In the genomic region with DNA sequence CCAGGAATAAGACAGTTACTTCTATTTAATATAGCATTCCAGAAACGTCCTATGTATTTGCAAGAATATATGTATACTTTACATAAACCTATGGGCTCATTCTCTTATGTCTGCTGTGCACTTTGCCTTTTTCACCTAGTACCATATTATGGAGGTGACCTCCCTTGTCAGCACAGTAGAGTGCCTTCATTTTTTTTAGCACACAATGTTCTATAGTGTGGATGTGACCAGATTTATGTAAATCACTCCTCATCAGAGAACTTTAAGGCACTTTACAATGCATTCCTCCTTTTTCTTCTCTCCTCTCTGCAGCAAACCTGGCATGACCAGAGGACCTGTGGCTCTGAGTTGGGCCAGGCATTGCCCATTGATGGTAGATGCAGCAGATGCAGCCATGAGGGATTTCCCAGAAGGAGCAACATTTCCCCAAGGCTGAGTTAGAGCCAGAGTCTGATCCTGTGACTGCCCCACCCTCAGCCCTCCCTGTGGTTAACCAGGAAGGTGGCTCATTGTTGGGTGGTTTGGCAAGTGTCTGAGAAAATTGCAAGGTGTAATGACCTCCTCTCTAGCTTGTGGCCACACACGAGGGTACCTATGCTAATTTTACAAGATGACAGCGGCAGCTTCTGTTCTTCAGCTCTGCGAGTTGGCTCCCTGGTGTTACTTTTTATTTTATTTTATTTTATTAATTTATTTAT, we compare ENCODE assay signal across 12 cellular contexts.
DNase-seq lines count a peak whose midpoint lies in the region; ATAC-seq and TF ChIP-seq lines count a peak whose summit lies in the region.
"Had no signal": no experiment of that assay in that cellular context is flagged by ENCODE, and none has a peak within 500 bp of the region (broad histone marks: within the 10 kb centered on the region; RNA-seq: fewer than 3 reads in every experiment).

No MANE protein-coding gene starts in this region.

- no TSS peak for BruUV-seq in IMR-90 (replicated peaks; lab: Mats Ljungman, UMichigan)

- intact Hi-C loops in IMR-90 (cut with micrococcal nuclease) (loop anchor here (10.0 kb wide), 1 partner anchor 106 kb away; no protein-coding TSS in a partner anchor), Right ventricle myocardium superior (cut with DNase I) (no loop called here)

- no peak for TF ChIP-seq RAD21 in IMR-90 (IDR thresholded peaks at IDR 0.05; ENCODE audit: low read length)

- no peak overlapping the region for H4K8ac ChIP-seq in IMR-90 (ENCODE audit: low read depth in 2 of 2, low read length in 2 of 2)

- H4K5ac ChIP-seq in IMR-90 (ENCODE audit: low read depth, low read length): no peak overlapping the region

- no peak overlapping the region for H3K56ac ChIP-seq in IMR-90 (ENCODE audit: extremely low read depth, insufficient read depth, low read length)

- H3K9ac ChIP-seq in IMR-90 (ENCODE audit: low read depth, low read length): no peak overlapping the region

- no peak overlapping the region for H3K18ac ChIP-seq in IMR-90 (ENCODE audit: low read depth, low read length)

- CTCF ChIA-PET in IMR-90 (lab: Yijun Ruan, JAX): interaction anchor here (2.5 kb wide), 1 partner anchor 282 kb away, joined by 8 read pairs; no protein-coding TSS in a partner anchor

- no peak overlapping the region for H3K4me2 ChIP-seq in IMR-90 (ENCODE audit: low read depth, low read length)

- dilution Hi-C loops in IMR-90 (cut with HindIII; ENCODE audit: low sequenced_read_pairs, unreplicated experiment): no loop called here

- H3K4me3 ChIP-seq in IMR-90 (ENCODE audit: insufficient read depth, low read depth, low read length): no peak overlapping the region
- H3K4me3 ChIP-seq: thoracic aorta had no signal

- no peaks in the 10 kb centered on the region for H3K27me3 ChIP-seq in IMR-90 (ENCODE audit: control insufficient read depth, insufficient read depth, low read length)

- peaks cover 2% of the 10 kb centered on the region; the same call in 1 of the 2 replicates for H3K4me1 ChIP-seq in IMR-90 (ENCODE audit: control insufficient read depth, insufficient read depth, low read length)

- no peak overlapping the region for H2BK20ac ChIP-seq in IMR-90 (ENCODE audit: low read depth, low read length)

- H3K9me3 ChIP-seq in IMR-90 (ENCODE audit: control insufficient read depth, insufficient read depth, low read length): no peaks in the 10 kb centered on the region
- H3K9me3 ChIP-seq: thoracic aorta had no signal

- H3K27ac Mint-ChIP-seq in activated naive CD8-positive, alpha-beta T cell treated with anti-CD3 and anti-CD28 coated beads, Interleukin-2, amount 50 U/mL, for 24 hours: no peak overlapping the region
- no peak overlapping the region for H3K27ac Mint-ChIP-seq in natural killer cell treated with Interleukin-12 subunit alpha and Interleukin-12 subunit beta and Interleukin-15 and Interleukin-18, amount 100 ng/mL, for 72 hours
- H3K27ac Mint-ChIP-seq: brain had no signal

- no peak overlapping the region for H2AK9ac ChIP-seq in IMR-90 (replicated peaks; ENCODE audit: low read depth, low read length, poor library complexity)

- no peak overlapping the region for H2BK5ac ChIP-seq in IMR-90 (ENCODE audit: low read depth, low read length, poor library complexity, severe bottlenecking)

- in situ Hi-C loops in IMR-90 (cut with MboI; ENCODE audit: low sequenced_read_pairs): no loop called here

- no peaks in the 10 kb centered on the region for H3K79me1 ChIP-seq in IMR-90 (ENCODE audit: low read depth in 1 of 2, low read length in 2 of 2)

- H3K9me1 ChIP-seq in IMR-90 (ENCODE audit: insufficient read depth, low read length): no peaks in the 10 kb centered on the region

- ATAC-seq in IMR-90 (ENCODE audit: low read depth) (no peak), Right ventricle myocardium superior (ENCODE audit: poor library complexity) (no peak)
- peak; percentile 86 for ATAC-seq in activated naive CD8-positive, alpha-beta T cell treated with anti-CD3 and anti-CD28 coated beads, Interleukin-2, amount 50 U/mL, for 24 hours
- peak; percentile 80 to 87 for ATAC-seq in natural killer cell treated with Interleukin-12 subunit alpha and Interleukin-12 subunit beta and Interleukin-15 and Interleukin-18, amount 100 ng/mL, for 72 hours

- H3K4ac ChIP-seq in IMR-90 (ENCODE audit: low read depth, low read length): no peak overlapping the region

- H4K20me1 ChIP-seq in IMR-90 (ENCODE audit: insufficient read depth, low read length): no peaks in the 10 kb centered on the region

- H3K4me3 Mint-ChIP-seq in activated naive CD8-positive, alpha-beta T cell treated with anti-CD3 and anti-CD28 coated beads, Interleukin-2, amount 50 U/mL, for 24 hours: no peak overlapping the region
- H3K4me3 Mint-ChIP-seq in natural killer cell treated with Interleukin-12 subunit alpha and Interleukin-12 subunit beta and Interleukin-15 and Interleukin-18, amount 100 ng/mL, for 72 hours: no peak overlapping the region
- H3K4me3 Mint-ChIP-seq: brain had no signal

- no CpG with 5 or more reads among the region's 4 CpGs for WGBS in IMR-90 (ENCODE audit: extremely low coverage in 2 of 2, insufficient read length in 1 of 2), 2 experiments

- TF ChIP-seq POLR2A in IMR-90 (IDR thresholded peaks at IDR 0.05; ENCODE audit: low read depth, low read length): no peak

- no peak overlapping the region for H2AK5ac ChIP-seq in IMR-90 (ENCODE audit: low read depth, low read length)

- no peak overlapping the region for H2BK15ac ChIP-seq in IMR-90 (ENCODE audit: low read depth, low read length)

- peak; percentile 44 for DNase-seq in NCI-H2107 treated with DMSO at 0.1 percent for 48 hours (lab: John Stamatoyannopoulos, UW; ENCODE audit: unreplicated experiment)
- DNase-seq in NCI-H2107 (lab: John Stamatoyannopoulos, UW): no peak
- peak; percentile 35 for DNase-seq in IMR-90
- peak; percentile 16 for DNase-seq in activated naive CD8-positive, alpha-beta T cell treated with anti-CD3 and anti-CD28 coated beads, Interleukin-2, amount 50 U/mL, for 24 hours
- DNase-seq in natural killer cell treated with Interleukin-12 subunit alpha and Interleukin-12 subunit beta and Interleukin-15 and Interleukin-18, amount 100 ng/mL, for 72 hours (ENCODE audit: low spot score): no peak
- no peak for DNase-seq in NCI-H1092 treated with DMSO at 0.1 percent for 48 hours (lab: John Stamatoyannopoulos, UW)
- no peak for DNase-seq in Right ventricle myocardium superior
- DNase-seq in NCI-H1105 treated with DMSO at 0.1 percent for 48 hours (lab: John Stamatoyannopoulos, UW): no peak
- DNase-seq: erythroblast, NCI-H187 had no signal

- peaks cover 3% of the 10 kb centered on the region for H3K27me3 Mint-ChIP-seq in activated naive CD8-positive, alpha-beta T cell treated with anti-CD3 and anti-CD28 coated beads, Interleukin-2, amount 50 U/mL, for 24 hours
- no peaks in the 10 kb centered on the region for H3K27me3 Mint-ChIP-seq in natural killer cell treated with Interleukin-12 subunit alpha and Interleukin-12 subunit beta and Interleukin-15 and Interleukin-18, amount 100 ng/mL, for 72 hours

- no peak overlapping the region for H3K27ac ChIP-seq in IMR-90 (ENCODE audit: insufficient read depth, low read length)
- H3K27ac ChIP-seq: thoracic aorta had no signal

- no peak overlapping the region for H4K91ac ChIP-seq in IMR-90 (ENCODE audit: insufficient read depth, low read depth, low read length)

- POLR2A ChIA-PET in IMR-90 (lab: Charles Lee; ENCODE audit: unreplicated experiment): no interaction called here

- peaks cover 7% of the 10 kb centered on the region for H3K4me1 Mint-ChIP-seq in activated naive CD8-positive, alpha-beta T cell treated with anti-CD3 and anti-CD28 coated beads, Interleukin-2, amount 50 U/mL, for 24 hours
- peaks cover 17 to 22% of the 10 kb centered on the region in 2 donors for H3K4me1 Mint-ChIP-seq in natural killer cell treated with Interleukin-12 subunit alpha and Interleukin-12 subunit beta and Interleukin-15 and Interleukin-18, amount 100 ng/mL, for 72 hours (ENCODE audit: low read depth in 2 of 2)

- no peak overlapping the region for H3K14ac ChIP-seq in IMR-90 (replicated peaks; ENCODE audit: low read depth, low read length)

- no peaks in the 10 kb centered on the region for H3K9me3 Mint-ChIP-seq in activated naive CD8-positive, alpha-beta T cell treated with anti-CD3 and anti-CD28 coated beads, Interleukin-2, amount 50 U/mL, for 24 hours
- H3K9me3 Mint-ChIP-seq in natural killer cell treated with Interleukin-12 subunit alpha and Interleukin-12 subunit beta and Interleukin-15 and Interleukin-18, amount 100 ng/mL, for 72 hours: no peaks in the 10 kb centered on the region

- H3K36me3 Mint-ChIP-seq in activated naive CD8-positive, alpha-beta T cell treated with anti-CD3 and anti-CD28 coated beads, Interleukin-2, amount 50 U/mL, for 24 hours (ENCODE audit: low read depth): no peaks in the 10 kb centered on the region
- H3K36me3 Mint-ChIP-seq in natural killer cell treated with Interleukin-12 subunit alpha and Interleukin-12 subunit beta and Interleukin-15 and Interleukin-18, amount 100 ng/mL, for 72 hours: no peaks in the 10 kb centered on the region
- H3K36me3 Mint-ChIP-seq: brain had no signal

- no peak overlapping the region for H3K23ac ChIP-seq in IMR-90 (ENCODE audit: low read depth, low read length)

- no peak for TF ChIP-seq CTCF in IMR-90 (conservative IDR thresholded peaks at IDR 0.05; ENCODE audit: low read depth, low read length)

- H2BK120ac ChIP-seq in IMR-90 (ENCODE audit: low read depth, low read length): no peak overlapping the region

- no peaks in the 10 kb centered on the region for H3K36me3 ChIP-seq in IMR-90 (ENCODE audit: control insufficient read depth, insufficient read depth, low read length)
- H3K36me3 ChIP-seq: thoracic aorta had no signal

- H2AFZ ChIP-seq in IMR-90 (replicated peaks; ENCODE audit: low read length, poor library complexity): no peak overlapping the region

TF ChIP-seq in IMR-90, 13 proteins besides CTCF, POLR2A, EP300 and RAD21 (continues in another document):
- TF ChIP-seq MAZ (IDR thresholded peaks at IDR 0.05; ENCODE audit: borderline replicate concordance, low read depth, low read length): no peak
- no peak for TF ChIP-seq RFX5 (IDR thresholded peaks at IDR 0.05; ENCODE audit: low read depth, low read length)
- no peak for TF ChIP-seq RCOR1 (IDR thresholded peaks at IDR 0.05; ENCODE audit: insufficient replicate concordance, low read length)
- TF ChIP-seq, protein P1, sequence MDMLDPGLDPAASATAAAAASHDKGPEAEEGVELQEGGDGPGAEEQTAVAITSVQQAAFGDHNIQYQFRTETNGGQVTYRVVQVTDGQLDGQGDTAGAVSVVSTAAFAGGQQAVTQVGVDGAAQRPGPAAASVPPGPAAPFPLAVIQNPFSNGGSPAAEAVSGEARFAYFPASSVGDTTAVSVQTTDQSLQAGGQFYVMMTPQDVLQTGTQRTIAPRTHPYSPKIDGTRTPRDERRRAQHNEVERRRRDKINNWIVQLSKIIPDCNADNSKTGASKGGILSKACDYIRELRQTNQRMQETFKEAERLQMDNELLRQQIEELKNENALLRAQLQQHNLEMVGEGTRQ (IDR thresholded peaks at IDR 0.05; ENCODE audit: low read depth, low read length): no peak
- no peak for TF ChIP-seq SMC3 (IDR thresholded peaks at IDR 0.05; ENCODE audit: low read depth, low read length)
- TF ChIP-seq FOS (IDR thresholded peaks at IDR 0.05; ENCODE audit: low read depth, low read length): no peak
- TF ChIP-seq CHD1 (IDR thresholded peaks at IDR 0.05; ENCODE audit: low read depth, low read length): no peak
- no peak for TF ChIP-seq MXI1 (IDR thresholded peaks at IDR 0.05; ENCODE audit: borderline replicate concordance, low read depth, low read length)
- TF ChIP-seq CEBPB (IDR thresholded peaks at IDR 0.05; ENCODE audit: low read depth, low read length): no peak

Comparison
In these comparisons a context has a peak if more than half of its experiments do, and no peak if none do; other contexts are left out.
1. DNase-seq: peak in NCI-H2107 treated with DMSO at 0.1 percent for 48 hours (single experiment), IMR-90 (single experiment) and activated naive CD8-positive, alpha-beta T cell treated with anti-CD3 and anti-CD28 coated beads, Interleukin-2, amount 50 U/mL, for 24 hours (single experiment); none in NCI-H2107 (single experiment), natural killer cell treated with Interleukin-12 subunit alpha and Interleukin-12 subunit beta and Interleukin-15 and Interleukin-18, amount 100 ng/mL, for 72 hours (single experiment), NCI-H1092 treated with DMSO at 0.1 percent for 48 hours (single experiment), Right ventricle myocardium superior (single experiment) and NCI-H1105 treated with DMSO at 0.1 percent for 48 hours (single experiment).
2. ATAC-seq: peak in activated naive CD8-positive, alpha-beta T cell treated with anti-CD3 and anti-CD28 coated beads, Interleukin-2, amount 50 U/mL, for 24 hours (single experiment) and natural killer cell treated with Interleukin-12 subunit alpha and Interleukin-12 subunit beta and Interleukin-15 and Interleukin-18, amount 100 ng/mL, for 72 hours (2 of 2); none in IMR-90 (single experiment) and Right ventricle myocardium superior (single experiment).